In the genomic region with DNA sequence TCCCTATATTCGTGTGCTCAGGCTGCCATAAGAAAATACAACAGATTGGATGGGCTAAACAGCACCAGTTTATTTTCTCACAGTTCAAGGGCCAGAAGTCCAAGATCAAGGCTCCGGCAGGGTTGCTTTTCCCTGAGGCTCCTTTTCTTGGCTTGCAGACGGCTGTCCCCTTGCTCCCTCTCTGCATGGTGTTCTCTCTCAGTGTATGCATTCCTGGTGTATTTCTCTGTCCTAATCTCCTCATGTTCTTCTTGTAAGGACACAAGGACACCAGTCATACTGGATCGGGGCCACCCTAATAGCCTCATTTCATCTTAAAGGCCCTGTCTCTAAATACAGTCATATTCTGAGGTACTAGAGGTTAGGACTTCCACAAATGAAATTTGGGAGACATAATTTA, we compare ENCODE assay signal across 20 cellular contexts.
DNase-seq lines count a peak whose midpoint lies in the region; ATAC-seq and TF ChIP-seq lines count a peak whose summit lies in the region.
"Had no signal": no experiment of that assay in that cellular context is flagged by ENCODE, and none has a peak within 500 bp of the region (broad histone marks: within the 10 kb centered on the region; RNA-seq: fewer than 3 reads in every experiment).

No MANE protein-coding gene starts in this region.

- no peak overlapping the region for H3K27ac Mint-ChIP-seq in MCF 10A (ENCODE audit: low read depth, unreplicated experiment)
- no peak overlapping the region for H3K27ac Mint-ChIP-seq in endodermal cell
- no peak overlapping the region for H3K27ac Mint-ChIP-seq in Caco-2 (ENCODE audit: unreplicated experiment)
- H3K27ac Mint-ChIP-seq: activated naive CD4-positive, alpha-beta T cell treated with anti-CD3 and anti-CD28 coated beads, Interleukin-2, amount 50 U/mL, for 72 hours; natural killer cell treated with Interleukin-12 subunit alpha and Interleukin-12 subunit beta and Interleukin-15 and Interleukin-18, amount 100 ng/mL, for 72 hours had no signal

- H3K4me1 Mint-ChIP-seq in MCF 10A (ENCODE audit: insufficient read depth, unreplicated experiment): peaks cover 6% of the 10 kb centered on the region
- peaks cover 9% of the 10 kb centered on the region for H3K4me1 Mint-ChIP-seq in endodermal cell
- H3K4me1 Mint-ChIP-seq in Caco-2 (ENCODE audit: low read depth, unreplicated experiment): no peaks in the 10 kb centered on the region

- H3K4me3 Mint-ChIP-seq in MCF 10A (ENCODE audit: unreplicated experiment) (no peak overlapping the region), endodermal cell (no peak overlapping the region), Caco-2 (ENCODE audit: unreplicated experiment) (no peak overlapping the region)
- H3K4me3 Mint-ChIP-seq: activated T-cell treated with anti-CD3 and anti-CD28 coated beads, Interleukin-2, amount 50 U/mL, for 4 hours; natural killer cell treated with Interleukin-12 subunit alpha and Interleukin-12 subunit beta and Interleukin-15 and Interleukin-18, amount 100 ng/mL, for 72 hours had no signal

- H2AFZ ChIP-seq in parathyroid adenoma: peak overlapping the region; percentile 89

- H3K27me3 Mint-ChIP-seq in MCF 10A (ENCODE audit: insufficient read depth, unreplicated experiment): no peaks in the 10 kb centered on the region
- H3K27me3 Mint-ChIP-seq in endodermal cell (ENCODE audit: insufficient read depth): peaks cover 14% of the 10 kb centered on the region
- no peaks in the 10 kb centered on the region for H3K27me3 Mint-ChIP-seq in Caco-2 (ENCODE audit: insufficient read depth, unreplicated experiment)

- H3K9me3 Mint-ChIP-seq in MCF 10A (ENCODE audit: unreplicated experiment) (no peaks in the 10 kb centered on the region), endodermal cell (no peaks in the 10 kb centered on the region), Caco-2 (ENCODE audit: unreplicated experiment) (no peaks in the 10 kb centered on the region)
- H3K9me3 Mint-ChIP-seq: activated naive CD4-positive, alpha-beta T cell treated with anti-CD3 and anti-CD28 coated beads, Interleukin-2, amount 50 U/mL, for 72 hours; activated T-cell treated with anti-CD3 and anti-CD28 coated beads, Interleukin-2, amount 50 U/mL, for 4 hours had no signal

- H3K36me3 ChIP-seq in breast epithelium: no peaks in the 10 kb centered on the region
- H3K36me3 ChIP-seq in right atrium auricular region: no peaks in the 10 kb centered on the region
- no peaks in the 10 kb centered on the region for H3K36me3 ChIP-seq in parathyroid adenoma (ENCODE audit: control insufficient read depth, insufficient read depth, low read length)
- no peaks in the 10 kb centered on the region for H3K36me3 ChIP-seq in uterus
- H3K36me3 ChIP-seq in endodermal cell (ENCODE audit: control insufficient read depth, insufficient read depth, low read length): no peaks in the 10 kb centered on the region
- no peaks in the 10 kb centered on the region for H3K36me3 ChIP-seq in Caco-2 (ENCODE audit: control insufficient read depth, insufficient read depth, low read length)
- H3K36me3 ChIP-seq: SJSA1 had no signal

- ATAC-seq in HG02610 (IDR thresholded peaks at IDR 0.05; ENCODE audit: unreplicated experiment): no peak
- ATAC-seq: activated naive CD4-positive, alpha-beta T cell treated with anti-CD3 and anti-CD28 coated beads, Interleukin-2, amount 50 U/mL, for 72 hours; activated T-cell treated with anti-CD3 and anti-CD28 coated beads, Interleukin-2, amount 50 U/mL, for 4 hours; natural killer cell treated with Interleukin-12 subunit alpha and Interleukin-12 subunit beta and Interleukin-15 and Interleukin-18, amount 100 ng/mL, for 72 hours had no signal

- POLR2A ChIA-PET in MCF 10A (lab: Yijun Ruan, JAX) (no interaction called here), Caco-2 (lab: Charles Lee) (no interaction called here)

- intact Hi-C loops in breast epithelium (cut with DNase I; ENCODE audit: low total_unique reads): no loop called here
- intact Hi-C loops in MCF 10A (cut with micrococcal nuclease): no loop called here
- intact Hi-C loops in uterus (cut with DNase I; ENCODE audit: low total_unique reads): no loop called here
- intact Hi-C loops in Caco-2 (cut with micrococcal nuclease; ENCODE audit: unreplicated experiment): no loop called here

- H3K79me2 ChIP-seq in parathyroid adenoma: no peaks in the 10 kb centered on the region

- WGBS in endodermal cell (ENCODE audit: insufficient coverage in 1 of 2, insufficient read length in 1 of 2), 2 experiments: 91 to 97% methylated on average over 3 to 4 of the region's 4 CpGs

- CTCF ChIA-PET in MCF 10A (lab: Yijun Ruan, JAX) (interaction anchor here (0.5 kb wide), 1 partner anchor 65 kb away, joined by 3 read pairs; no protein-coding TSS in a partner anchor), Caco-2 (lab: Charles Lee) (no interaction called here)

- H3K9me3 ChIP-seq in breast epithelium: peaks cover 0 to 9% of the 10 kb centered on the region in 2 donors
- H3K9me3 ChIP-seq in right atrium auricular region: peaks cover 0 to 13% of the 10 kb centered on the region in 2 donors
- no peaks in the 10 kb centered on the region for H3K9me3 ChIP-seq in parathyroid adenoma (ENCODE audit: control insufficient read depth, low read length)
- H3K9me3 ChIP-seq in uterus: no peaks in the 10 kb centered on the region
- peaks cover 16% of the 10 kb centered on the region for H3K9me3 ChIP-seq in endodermal cell (ENCODE audit: control insufficient read depth, low read length)
- no peaks in the 10 kb centered on the region for H3K9me3 ChIP-seq in Caco-2

- H3K9ac ChIP-seq in parathyroid adenoma (no peak overlapping the region), endodermal cell (ENCODE audit: extremely low read depth, low read length, poor library complexity, severe bottlenecking) (no peak overlapping the region)

- H3K27me3 ChIP-seq in breast epithelium (no peaks in the 10 kb centered on the region), right atrium auricular region (no peaks in the 10 kb centered on the region), parathyroid adenoma (ENCODE audit: control insufficient read depth, insufficient read depth, low read length) (no peaks in the 10 kb centered on the region), uterus (no peaks in the 10 kb centered on the region), endodermal cell (ENCODE audit: control insufficient read depth, insufficient read depth, low read length, poor library complexity, severe bottlenecking) (no peaks in the 10 kb centered on the region), Caco-2 (replicated peaks; ENCODE audit: control insufficient read depth, insufficient read depth, low read length) (no peaks in the 10 kb centered on the region)
- H3K27me3 ChIP-seq: SJSA1 had no signal

- no peak overlapping the region for H3K4me2 ChIP-seq in parathyroid adenoma (ENCODE audit: low read length)

- peak overlapping the region; percentile 68 to 77 for H3K27ac ChIP-seq in breast epithelium
- peak overlapping the region; percentile 69 to 76 for H3K27ac ChIP-seq in right atrium auricular region
- H3K27ac ChIP-seq in parathyroid adenoma: peak overlapping the region; percentile 89
- H3K27ac ChIP-seq in uterus: peak overlapping the region; percentile 65 to 84
- H3K27ac ChIP-seq in endodermal cell (ENCODE audit: low read depth, low read length): no peak overlapping the region
- H3K27ac ChIP-seq: C4-2B, SJSA1 had no signal

- no peak overlapping the region for H3K4me3 ChIP-seq in breast epithelium
- H3K4me3 ChIP-seq in right atrium auricular region: no peak overlapping the region
- no peak overlapping the region for H3K4me3 ChIP-seq in parathyroid adenoma (ENCODE audit: low read depth, low read length)
- no peak overlapping the region for H3K4me3 ChIP-seq in uterus
- no peak overlapping the region for H3K4me3 ChIP-seq in endodermal cell (ENCODE audit: low read length)
- H3K4me3 ChIP-seq in Caco-2 (ENCODE audit: low read depth, low read length): no peak overlapping the region
- H3K4me3 ChIP-seq: SJSA1 had no signal

- H3K4me1 ChIP-seq in breast epithelium: no peaks in the 10 kb centered on the region
- peaks cover 0 to 26% of the 10 kb centered on the region in 2 donors for H3K4me1 ChIP-seq in right atrium auricular region
- H3K4me1 ChIP-seq in parathyroid adenoma: peaks cover 32% of the 10 kb centered on the region
- peaks cover 0 to 9% of the 10 kb centered on the region in 2 donors for H3K4me1 ChIP-seq in uterus
- no peaks in the 10 kb centered on the region for H3K4me1 ChIP-seq in endodermal cell (ENCODE audit: control insufficient read depth, insufficient read depth, low read length)
- no peaks in the 10 kb centered on the region for H3K4me1 ChIP-seq in Caco-2
- H3K4me1 ChIP-seq: SJSA1 had no signal

- TF ChIP-seq CTCF in breast epithelium (IDR thresholded peaks at IDR 0.05) (no peak), MCF 10A (IDR thresholded peaks at IDR 0.05; ENCODE audit: unreplicated experiment) (no peak), right atrium auricular region (IDR thresholded peaks at IDR 0.05) (no peak), parathyroid adenoma (IDR thresholded peaks at IDR 0.05) (no peak), uterus (IDR thresholded peaks at IDR 0.05) (no peak), endodermal cell (conservative IDR thresholded peaks at IDR 0.05) (no peak), Caco-2 (IDR thresholded peaks at IDR 0.05; ENCODE audit: insufficient read depth in 1 of 2, low read depth in 1 of 2, low read length in 1 of 2, severe bottlenecking in 1 of 2, unreplicated experiment in 1 of 2) (no peak)

- peaks cover 9% of the 10 kb centered on the region for H3K36me3 Mint-ChIP-seq in MCF 10A (ENCODE audit: insufficient read depth, unreplicated experiment)
- no peaks in the 10 kb centered on the region for H3K36me3 Mint-ChIP-seq in endodermal cell (ENCODE audit: low read depth)
- no peaks in the 10 kb centered on the region for H3K36me3 Mint-ChIP-seq in Caco-2 (ENCODE audit: insufficient read depth, unreplicated experiment)
- H3K36me3 Mint-ChIP-seq: activated naive CD4-positive, alpha-beta T cell treated with anti-CD3 and anti-CD28 coated beads, Interleukin-2, amount 50 U/mL, for 72 hours; natural killer cell treated with Interleukin-12 subunit alpha and Interleukin-12 subunit beta and Interleukin-15 and Interleukin-18, amount 100 ng/mL, for 72 hours had no signal

- no peak for DNase-seq in breast epithelium (ENCODE audit: low spot score in 2 of 2)
- DNase-seq in MCF 10A (ENCODE audit: unreplicated experiment): no peak
- no peak for DNase-seq in right atrium auricular region (ENCODE audit: low spot score)
- DNase-seq in uterus: no peak
- no peak for DNase-seq in endodermal cell
- DNase-seq in Caco-2: no peak
- DNase-seq: 8988T; activated CD4-positive, alpha-beta T cell treated with anti-CD3 and anti-CD28 coated beads, Interleukin-2, amount 50 U/mL, for 4 hours; activated T-cell treated with anti-CD3 and anti-CD28 coated beads, Interleukin-2, amount 50 U/mL, for 4 hours; effector memory CD4-positive, alpha-beta T cell; NCI-H2081; NCI-H524 treated with DMSO at 0.1 percent for 48 hours; stimulated activated CD4-positive, alpha-beta T cell treated with anti-CD3 and anti-CD28 coated beads, Interleukin-4, amount 100 ng/mL, for 1 hour; stimulated activated CD8-positive, alpha-beta memory T cell treated with anti-CD3 and anti-CD28 coated beads, Interleukin-4, amount 100 ng/mL, for 48 hours had no signal

- BruUV-seq in MCF 10A (replicated peaks; lab: Mats Ljungman, UMichigan) (no TSS peak), Caco-2 (replicated peaks; lab: Mats Ljungman, UMichigan) (no TSS peak)

- TF ChIP-seq POLR2A in breast epithelium (IDR thresholded peaks at IDR 0.05) (no peak), uterus (IDR thresholded peaks at IDR 0.05) (no peak)
